In the genomic region with DNA sequence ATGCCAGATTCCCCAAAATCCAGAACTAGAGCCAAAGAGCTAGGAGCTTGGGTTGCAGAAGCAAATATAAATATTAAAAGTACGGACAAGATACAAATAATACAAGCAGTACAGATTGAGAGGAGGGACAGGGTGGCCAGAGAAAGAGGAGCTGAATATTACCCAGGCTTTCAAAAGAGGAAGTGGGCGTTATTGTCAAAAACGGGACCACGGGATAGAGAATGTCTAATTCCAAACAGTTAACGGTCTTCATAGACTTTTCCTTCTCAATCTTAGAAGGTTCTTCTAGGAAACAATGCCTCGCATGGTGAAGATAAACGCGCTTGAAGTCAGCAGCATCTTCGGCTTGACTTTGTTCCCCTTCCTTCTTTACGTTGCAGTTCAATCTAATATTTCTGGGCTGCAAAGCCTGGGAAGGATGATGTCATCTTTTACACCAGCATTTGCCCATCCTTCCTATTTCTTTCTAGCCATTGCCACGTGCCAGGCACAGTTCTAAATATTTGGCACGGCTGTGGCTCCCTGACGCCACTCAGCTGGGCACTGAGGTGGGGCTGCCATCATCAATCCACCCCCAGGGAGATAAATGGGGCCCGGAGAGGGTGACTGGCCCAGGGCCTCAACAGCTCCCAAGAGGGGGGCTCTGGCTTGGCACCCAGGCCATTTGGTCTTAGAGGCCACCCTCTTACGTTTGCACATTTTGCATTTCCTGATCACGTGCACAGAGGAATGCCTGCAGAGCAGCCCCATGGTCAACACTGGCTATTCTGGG, we compare ENCODE assay signal across 18 cellular contexts. TPM values are rescaled to one million over a fixed set of nuclear protein-coding genes. Genes with fewer than 3 reads are reported as not detected.
DNase-seq lines count a peak whose midpoint lies in the region; ATAC-seq, FAIRE-seq and TF ChIP-seq lines count a peak whose summit lies in the region.
"Had no signal": no experiment of that assay in that cellular context is flagged by ENCODE, and none has a peak within 500 bp of the region (broad histone marks: within the 10 kb centered on the region; RNA-seq: fewer than 3 reads in every experiment).

No MANE protein-coding gene starts in this region.

- H3K4me1 Mint-ChIP-seq in activated naive CD8-positive, alpha-beta T cell treated with anti-CD3 and anti-CD28 coated beads, Interleukin-2, amount 10 ng/mL, durations not matched to agents 7 days and 5 days, result no peaks in the 10 kb centered on the region
- no peaks in the 10 kb centered on the region for H3K4me1 Mint-ChIP-seq in activated naive CD8-positive, alpha-beta T cell treated with anti-CD3 and anti-CD28 coated beads, Interleukin-2, amount 50 U/mL, for 24 hours
- peaks cover 44% of the 10 kb centered on the region for H3K4me1 Mint-ChIP-seq in brain

- POLR2A ChIA-PET in activated naive CD8-positive, alpha-beta T cell treated with anti-CD3 and anti-CD28 coated beads, Interleukin-2, amount 10 ng/mL, durations not matched to agents 7 days and 5 days (lab: Charles Lee), result no interaction called here

- no peaks in the 10 kb centered on the region for H3K36me3 ChIP-seq in neural cell (ENCODE audit: insufficient read depth, low read length)
- H3K36me3 ChIP-seq in transverse colon, result no peaks in the 10 kb centered on the region
- H3K36me3 ChIP-seq: BLaER1, SJCRH30 had no signal

- no peaks in the 10 kb centered on the region for H3K27me3 ChIP-seq in neural cell (ENCODE audit: insufficient read depth, low read depth, low read length)
- H3K27me3 ChIP-seq in transverse colon, result peaks cover 30% of the 10 kb centered on the region

- H3K27ac Mint-ChIP-seq in activated naive CD8-positive, alpha-beta T cell treated with anti-CD3 and anti-CD28 coated beads, Interleukin-2, amount 10 ng/mL, durations not matched to agents 7 days and 5 days, result no peak overlapping the region
- no peak overlapping the region for H3K27ac Mint-ChIP-seq in activated naive CD8-positive, alpha-beta T cell treated with anti-CD3 and anti-CD28 coated beads, Interleukin-2, amount 50 U/mL, for 24 hours
- peak overlapping the region in 3 of 5 experiments; percentile 94 to 98 (median 96) for H3K27ac Mint-ChIP-seq in brain

- no peaks in the 10 kb centered on the region for H3K9me3 ChIP-seq in neural cell (ENCODE audit: low read length)
- no peaks in the 10 kb centered on the region for H3K9me3 ChIP-seq in transverse colon
- H3K9me3 ChIP-seq: BLaER1, SJCRH30 had no signal

- H3K4me3 Mint-ChIP-seq in activated naive CD8-positive, alpha-beta T cell treated with anti-CD3 and anti-CD28 coated beads, Interleukin-2, amount 10 ng/mL, durations not matched to agents 7 days and 5 days, result no peak overlapping the region
- no peak overlapping the region for H3K4me3 Mint-ChIP-seq in activated naive CD8-positive, alpha-beta T cell treated with anti-CD3 and anti-CD28 coated beads, Interleukin-2, amount 50 U/mL, for 24 hours
- H3K4me3 Mint-ChIP-seq in brain, result peak overlapping the region in 4 of 5 experiments; percentile 8 to 37 (median 22)

- no peaks in the 10 kb centered on the region for H3K79me2 ChIP-seq in neural cell (replicated peaks; ENCODE audit: insufficient read depth, low read length)

- FAIRE-seq in H54 (lab: Jason Lieb, UNC), result no peak
- FAIRE-seq: A204.1, GM19239 had no signal

- 63% methylated on average over 11 to 16 of the region's 16 CpGs for WGBS in transverse colon (ENCODE audit: low coverage in 1 of 2), 2 donors

- DNase-seq in activated naive CD8-positive, alpha-beta T cell treated with anti-CD3 and anti-CD28 coated beads, Interleukin-2, amount 10 ng/mL, durations not matched to agents 7 days and 5 days, result peak; percentile 5
- no peak for DNase-seq in activated naive CD8-positive, alpha-beta T cell treated with anti-CD3 and anti-CD28 coated beads, Interleukin-2, amount 50 U/mL, for 24 hours
- DNase-seq in transverse colon, result peak; percentile 0
- no peak for DNase-seq in C1 segment of cervical spinal cord (lab: John Stamatoyannopoulos, UW)
- DNase-seq in H54 (ENCODE audit: insufficient read length, low spot score), result no peak
- DNase-seq: GF-D8, NCI-H1417 treated with DMSO at 0.1 percent for 48 hours, NCI-H1930, NCI-H748 treated with DMSO at 0.1 percent for 48 hours, OCI-M1, RPMI8226, SJCRH30 had no signal

- TF ChIP-seq CTCF in brain (conservative IDR thresholded peaks at IDR 0.05) (no peak), neural cell (IDR thresholded peaks at IDR 0.05; ENCODE audit: poor library complexity, severe bottlenecking) (no peak), transverse colon (IDR thresholded peaks at IDR 0.05) (no peak)

- no peak for TF ChIP-seq POLR2A in transverse colon (IDR thresholded peaks at IDR 0.05)
- TF ChIP-seq POLR2A in H54 (IDR thresholded peaks at IDR 0.05; ENCODE audit: low read depth, low read length), result no peak

- H3K4me3 ChIP-seq in neural cell (ENCODE audit: low read length) (peak overlapping the region; percentile 53), transverse colon (no peak overlapping the region)
- H3K4me3 ChIP-seq: BLaER1, SJCRH30 had no signal

- intact Hi-C loops in transverse colon (cut with DNase I; ENCODE audit: low total_unique reads), result no loop called here

- no peaks in the 10 kb centered on the region for H4K20me1 ChIP-seq in neural cell (ENCODE audit: insufficient read depth)

- TF ChIP-seq EP300 in neural cell (conservative IDR thresholded peaks at IDR 0.05; ENCODE audit: poor library complexity, severe bottlenecking), result no peak
- no peak for TF ChIP-seq EP300 in transverse colon (IDR thresholded peaks at IDR 0.05; ENCODE audit: low read depth)

- in situ Hi-C loops in transverse colon (cut with MboI; ENCODE audit: low pct_ligation_motif_present in 1 of 4, low pct_unique_long_range_greater_than_20kb in 1 of 4, low sequenced_read_pairs in 3 of 4), result no loop called here

- no peaks in the 10 kb centered on the region for H3K36me3 Mint-ChIP-seq in activated naive CD8-positive, alpha-beta T cell treated with anti-CD3 and anti-CD28 coated beads, Interleukin-2, amount 10 ng/mL, durations not matched to agents 7 days and 5 days
- no peaks in the 10 kb centered on the region for H3K36me3 Mint-ChIP-seq in activated naive CD8-positive, alpha-beta T cell treated with anti-CD3 and anti-CD28 coated beads, Interleukin-2, amount 50 U/mL, for 24 hours (ENCODE audit: low read depth)
- no peaks in the 10 kb centered on the region for H3K36me3 Mint-ChIP-seq in brain

- H3K27ac ChIP-seq in neural cell (ENCODE audit: low read length) (peak overlapping the region; percentile 75), transverse colon (no peak overlapping the region)
- H3K27ac ChIP-seq: BLaER1, SJCRH30 had no signal

- no peak overlapping the region for H2AFZ ChIP-seq in neural cell (ENCODE audit: low read depth, low read length)

- ATAC-seq in activated naive CD8-positive, alpha-beta T cell treated with anti-CD3 and anti-CD28 coated beads, Interleukin-2, amount 10 ng/mL, durations not matched to agents 7 days and 5 days (ENCODE audit: low read depth), result no peak
- no peak for ATAC-seq in activated naive CD8-positive, alpha-beta T cell treated with anti-CD3 and anti-CD28 coated beads, Interleukin-2, amount 50 U/mL, for 24 hours
- no peak for ATAC-seq in GM19324 (IDR thresholded peaks at IDR 0.05; ENCODE audit: low FRiP score, unreplicated experiment)

- H3K9me3 Mint-ChIP-seq in activated naive CD8-positive, alpha-beta T cell treated with anti-CD3 and anti-CD28 coated beads, Interleukin-2, amount 10 ng/mL, durations not matched to agents 7 days and 5 days, result peaks cover under 1% of the 10 kb centered on the region
- H3K9me3 Mint-ChIP-seq in activated naive CD8-positive, alpha-beta T cell treated with anti-CD3 and anti-CD28 coated beads, Interleukin-2, amount 50 U/mL, for 24 hours, result no peaks in the 10 kb centered on the region
- H3K9me3 Mint-ChIP-seq in brain, result peaks cover 0 to 3% (median 0%) of the 10 kb centered on the region in 5 experiments

- peak overlapping the region; percentile 46 for H3K4me2 ChIP-seq in neural cell (ENCODE audit: low read length)
- H3K4me2 ChIP-seq: BLaER1 had no signal

- H3K27me3 Mint-ChIP-seq in activated naive CD8-positive, alpha-beta T cell treated with anti-CD3 and anti-CD28 coated beads, Interleukin-2, amount 10 ng/mL, durations not matched to agents 7 days and 5 days, result peaks cover 13% of the 10 kb centered on the region
- H3K27me3 Mint-ChIP-seq in activated naive CD8-positive, alpha-beta T cell treated with anti-CD3 and anti-CD28 coated beads, Interleukin-2, amount 50 U/mL, for 24 hours, result peaks cover 34% of the 10 kb centered on the region
- H3K27me3 Mint-ChIP-seq in brain, result peaks cover 7% of the 10 kb centered on the region

- H3K9me2 ChIP-seq in neural cell (ENCODE audit: insufficient read depth, low read length), result no peaks in the 10 kb centered on the region

- no peaks in the 10 kb centered on the region for H3F3A ChIP-seq in neural cell (ENCODE audit: insufficient read depth, low read length, poor library complexity, severe bottlenecking)

- peaks cover 0 to 10% (median 8%) of the 10 kb centered on the region in 4 donors for H3K4me1 ChIP-seq in transverse colon
- H3K4me1 ChIP-seq: SJCRH30 had no signal

- H3K9ac ChIP-seq in neural cell (ENCODE audit: low read length), result peak overlapping the region; percentile 59
- H3K9ac ChIP-seq: BLaER1 had no signal

- TF ChIP-seq RAD21 in neural cell (conservative IDR thresholded peaks at IDR 0.05), result no peak

TF ChIP-seq in neural cell, 6 proteins besides CTCF, POLR2A, EP300 and RAD21 (continues in another document):
- no peak for TF ChIP-seq TAF1 (IDR thresholded peaks at IDR 0.05; ENCODE audit: low read depth)
- no peak for TF ChIP-seq MXI1 (conservative IDR thresholded peaks at IDR 0.05; ENCODE audit: poor library complexity, severe bottlenecking)
- no peak for TF ChIP-seq EZH2 (IDR thresholded peaks at IDR 0.05; ENCODE audit: borderline replicate concordance, insufficient read depth, low read length, poor library complexity, severe bottlenecking)

RNA-seq across cellular contexts. Expression of gene OLFM1, which starts 16.3 kb away (rescaled TPM):
- not detected for total RNA-seq in activated naive CD8-positive, alpha-beta T cell treated with anti-CD3 and anti-CD28 coated beads, Interleukin-2, amount 10 ng/mL, durations not matched to agents 7 days and 5 days
- polyA plus RNA-seq in brain (ENCODE audit: insufficient read depth, low read depth, low replicate concordance) (202 TPM), neural cell (102 and 134 TPM in 2 replicates)
- 59.6 and 74.2 TPM in 2 replicates for polyA minus RNA-seq in neural cell
- 1 to 10 TPM in 3 of 4 donors, not detected in 1; 3.7 to 7.8 (median 4.0) TPM for total RNA-seq in transverse colon
- total RNA-seq: SJCRH30 had no signal

Comparison
In these comparisons a context has a peak if more than half of its experiments do, and no peak if none do; other contexts are left out.
1. DNase-seq: peak in activated naive CD8-positive, alpha-beta T cell treated with anti-CD3 and anti-CD28 coated beads, Interleukin-2, amount 10 ng/mL, durations not matched to agents 7 days and 5 days (single experiment) and transverse colon (single experiment); none in activated naive CD8-positive, alpha-beta T cell treated with anti-CD3 and anti-CD28 coated beads, Interleukin-2, amount 50 U/mL, for 24 hours (single experiment), C1 segment of cervical spinal cord (0 of 14) and H54 (single experiment).
2. H3K27ac Mint-ChIP-seq: peak in brain (3 of 5); none in activated naive CD8-positive, alpha-beta T cell treated with anti-CD3 and anti-CD28 coated beads, Interleukin-2, amount 10 ng/mL, durations not matched to agents 7 days and 5 days (single experiment) and activated naive CD8-positive, alpha-beta T cell treated with anti-CD3 and anti-CD28 coated beads, Interleukin-2, amount 50 U/mL, for 24 hours (single experiment).
3. H3K4me3 Mint-ChIP-seq: peak in brain (4 of 5); none in activated naive CD8-positive, alpha-beta T cell treated with anti-CD3 and anti-CD28 coated beads, Interleukin-2, amount 10 ng/mL, durations not matched to agents 7 days and 5 days (single experiment) and activated naive CD8-positive, alpha-beta T cell treated with anti-CD3 and anti-CD28 coated beads, Interleukin-2, amount 50 U/mL, for 24 hours (single experiment).